In the genomic region with DNA sequence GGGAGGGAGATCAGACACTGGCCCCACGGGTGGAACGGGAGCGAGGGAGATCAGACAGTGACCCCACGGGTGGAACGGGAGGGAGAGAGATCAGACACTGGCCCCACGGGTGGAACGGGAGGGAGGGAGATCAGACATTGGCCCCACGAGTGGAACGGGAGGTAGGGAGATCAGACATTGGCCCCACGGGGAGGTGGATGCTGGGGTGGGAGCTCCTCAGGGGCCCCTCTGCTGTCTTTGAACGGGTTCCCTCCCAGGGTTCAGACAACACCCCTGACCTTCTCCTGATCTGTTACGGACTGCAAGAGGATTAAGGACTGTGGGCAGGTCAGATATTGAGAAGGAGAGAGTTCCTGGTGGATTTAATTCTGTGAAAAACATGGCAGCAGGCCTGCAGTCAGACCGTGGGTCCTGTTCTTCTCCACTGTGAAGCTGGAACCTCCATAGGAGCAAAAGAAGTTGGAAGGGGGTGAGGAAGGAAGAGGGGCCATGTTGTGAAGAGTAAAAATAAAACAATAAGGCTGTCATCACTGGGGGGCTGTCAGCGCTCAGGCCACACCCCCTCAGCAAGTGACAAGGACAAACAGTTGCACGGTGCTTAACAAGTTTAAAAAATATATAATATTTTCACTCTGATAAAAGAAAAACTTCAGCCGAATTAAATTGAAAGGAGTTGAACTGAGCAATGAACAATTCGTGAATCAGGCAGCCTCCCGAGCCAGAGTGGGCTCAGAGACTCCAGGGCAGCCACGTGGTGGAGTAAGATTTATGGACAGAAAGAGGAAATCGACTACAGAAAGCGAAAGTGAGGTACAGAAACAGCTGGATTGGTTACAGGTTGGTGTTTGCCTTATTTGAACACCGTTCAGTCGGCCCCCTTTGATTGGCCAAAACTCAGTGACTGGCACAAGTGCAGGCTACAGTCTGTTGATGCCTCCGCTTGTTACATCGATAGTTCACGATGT, we compare ENCODE assay signal across 8 cellular contexts.
DNase-seq lines count a peak whose midpoint lies in the region; ATAC-seq, FAIRE-seq and TF ChIP-seq lines count a peak whose summit lies in the region.

No MANE protein-coding gene starts in this region.

- H3K4me1 ChIP-seq in Loucy (ENCODE audit: insufficient read depth, low read length, poor library complexity, severe bottlenecking) (peaks cover 29% of the 10 kb centered on the region), keratinocyte (ENCODE audit: control insufficient read depth, extremely low read depth, insufficient read depth, low read length) (no peaks in the 10 kb centered on the region)

- H3K36me3 Mint-ChIP-seq in activated CD8-positive, alpha-beta memory T cell treated with anti-CD3 and anti-CD28 coated beads, Interleukin-2, amount 10 ng/mL, durations not matched to agents 7 days and 5 days: no peaks in the 10 kb centered on the region

- no peak for FAIRE-seq in keratinocyte (lab: Jason Lieb, UNC)

- H3K4me3 ChIP-seq in Loucy (ENCODE audit: low read length, poor library complexity, severe bottlenecking): peak overlapping the region; percentile 56
- H3K4me3 ChIP-seq in keratinocyte (ENCODE audit: control insufficient read depth in 2 of 3, extremely low read depth in 1 of 3, insufficient read depth in 2 of 3, low read depth in 1 of 3, low read length in 3 of 3): no peak overlapping the region

- H3K27ac Mint-ChIP-seq in activated CD8-positive, alpha-beta memory T cell treated with anti-CD3 and anti-CD28 coated beads, Interleukin-2, amount 10 ng/mL, durations not matched to agents 7 days and 5 days: peak overlapping the region; percentile 66

- H3K36me3 ChIP-seq in Loucy (ENCODE audit: insufficient read depth, low read length) (no peaks in the 10 kb centered on the region), keratinocyte (ENCODE audit: control insufficient read depth in 2 of 2, extremely low read depth in 1 of 2, insufficient read depth in 2 of 2, low read length in 2 of 2) (no peaks in the 10 kb centered on the region)

- TF ChIP-seq CTCF in Loucy (conservative IDR thresholded peaks at IDR 0.05; ENCODE audit: low read length) (no peak), keratinocyte (optimal IDR thresholded peaks at IDR 0.05 in 1 of 3, IDR thresholded peaks at IDR 0.05 in 1 of 3, conservative IDR thresholded peaks at IDR 0.05 in 1 of 3; ENCODE audit: extremely low read depth in 1 of 3, insufficient read depth in 2 of 3, low read length in 3 of 3) (no peak)

- CTCF ChIA-PET in activated CD8-positive, alpha-beta memory T cell treated with anti-CD3 and anti-CD28 coated beads, Interleukin-2, amount 10 ng/mL, durations not matched to agents 7 days and 5 days (lab: Charles Lee): interaction anchor here (0.8 to 1.8 kb wide), 8 partner anchors 9 to 405 kb away, joined by 3 to 10 read pairs (median 4); partner anchors contain the start of gene TNRC6C

- H3K27me3 ChIP-seq in Loucy (ENCODE audit: insufficient read depth, low read length, poor library complexity, severe bottlenecking) (no peaks in the 10 kb centered on the region), keratinocyte (ENCODE audit: control insufficient read depth, extremely low read depth, insufficient read depth, low read length) (peaks cover 7% of the 10 kb centered on the region)

- H3K79me2 ChIP-seq in Loucy (ENCODE audit: insufficient read depth, low read length) (no peaks in the 10 kb centered on the region), keratinocyte (ENCODE audit: control insufficient read depth, insufficient read depth, low read length) (no peaks in the 10 kb centered on the region)

- H3K9me1 ChIP-seq in keratinocyte (ENCODE audit: control insufficient read depth, extremely low read depth, insufficient read depth, low read length): no peaks in the 10 kb centered on the region

- H3K9me3 ChIP-seq in Loucy (ENCODE audit: insufficient read depth, low read depth, low read length) (no peaks in the 10 kb centered on the region), keratinocyte (ENCODE audit: control insufficient read depth, low read depth, low read length) (no peaks in the 10 kb centered on the region)

- H3K27me3 Mint-ChIP-seq in activated CD8-positive, alpha-beta memory T cell treated with anti-CD3 and anti-CD28 coated beads, Interleukin-2, amount 10 ng/mL, durations not matched to agents 7 days and 5 days: peaks cover 17% of the 10 kb centered on the region

- H3K9me2 ChIP-seq in Loucy (replicated peaks; ENCODE audit: low read depth, low read length): no peaks in the 10 kb centered on the region

- ATAC-seq in activated CD8-positive, alpha-beta memory T cell treated with anti-CD3 and anti-CD28 coated beads, Interleukin-2, amount 10 ng/mL, durations not matched to agents 7 days and 5 days: peak; percentile 98
- ATAC-seq in GM18861 (IDR thresholded peaks at IDR 0.05; ENCODE audit: unreplicated experiment): no peak
- no peak for ATAC-seq in GM18502 (IDR thresholded peaks at IDR 0.05; ENCODE audit: poor library complexity, unreplicated experiment)

- H3K4me1 Mint-ChIP-seq in activated CD8-positive, alpha-beta memory T cell treated with anti-CD3 and anti-CD28 coated beads, Interleukin-2, amount 10 ng/mL, durations not matched to agents 7 days and 5 days: peaks cover 25% of the 10 kb centered on the region

- H3F3A ChIP-seq in Loucy (ENCODE audit: low read depth): no peaks in the 10 kb centered on the region

- H4K20me1 ChIP-seq in Loucy (ENCODE audit: insufficient read depth, low read length, poor library complexity, severe bottlenecking): no peaks in the 10 kb centered on the region
- H4K20me1 ChIP-seq in keratinocyte (ENCODE audit: control insufficient read depth, extremely low read depth, insufficient read depth, low read length): no peaks in the 10 kb centered on the region

- DNase-seq in activated CD8-positive, alpha-beta memory T cell treated with anti-CD3 and anti-CD28 coated beads, Interleukin-2, amount 10 ng/mL, durations not matched to agents 7 days and 5 days: peak; percentile 84
- DNase-seq in keratinocyte (ENCODE audit: low read depth, low spot score) (no peak), NCI-H226 (no peak), UCSD-AML1 (lab: John Stamatoyannopoulos, UW; ENCODE audit: unreplicated experiment) (no peak)
- DNase-seq in stimulated activated CD8-positive, alpha-beta memory T cell treated with anti-CD3 and anti-CD28 coated beads, Interleukin-2, amount 100 ng/mL, for 48 hours (ENCODE audit: low read depth in 2 of 2): peak; percentile 14 to 36

- no peaks in the 10 kb centered on the region for H3K9me3 Mint-ChIP-seq in activated CD8-positive, alpha-beta memory T cell treated with anti-CD3 and anti-CD28 coated beads, Interleukin-2, amount 10 ng/mL, durations not matched to agents 7 days and 5 days (ENCODE audit: low read depth)

- H3K9ac ChIP-seq in Loucy (ENCODE audit: low read depth, low read length, poor library complexity, severe bottlenecking) (peak overlapping the region; percentile 66), keratinocyte (ENCODE audit: control insufficient read depth, extremely low read depth, insufficient read depth, low read length) (no peak overlapping the region)

- dilution Hi-C loops in keratinocyte (cut with MboI; ENCODE audit: extremely low pct_ligation_motif_present, low sequenced_read_pairs): no loop called here

- H3K4me2 ChIP-seq in Loucy (ENCODE audit: low read depth, low read length, poor library complexity, severe bottlenecking) (peak overlapping the region; percentile 71), keratinocyte (ENCODE audit: control insufficient read depth, extremely low read depth, insufficient read depth, low read depth, low read length) (peak overlapping the region; percentile 28)

- peak overlapping the region; percentile 41 for H3K4me3 Mint-ChIP-seq in activated CD8-positive, alpha-beta memory T cell treated with anti-CD3 and anti-CD28 coated beads, Interleukin-2, amount 10 ng/mL, durations not matched to agents 7 days and 5 days

- H3K27ac ChIP-seq in keratinocyte (ENCODE audit: control insufficient read depth, insufficient read depth, low read length): no peak overlapping the region

- H2AFZ ChIP-seq in Loucy (ENCODE audit: low read length) (peak overlapping the region; percentile 71), keratinocyte (ENCODE audit: control insufficient read depth, low read length) (no peak overlapping the region)

Comparison
In these comparisons a context has a peak if more than half of its experiments do, and no peak if none do; other contexts are left out.
1. DNase-seq: peak in activated CD8-positive, alpha-beta memory T cell treated with anti-CD3 and anti-CD28 coated beads, Interleukin-2, amount 10 ng/mL, durations not matched to agents 7 days and 5 days (single experiment) and stimulated activated CD8-positive, alpha-beta memory T cell treated with anti-CD3 and anti-CD28 coated beads, Interleukin-2, amount 100 ng/mL, for 48 hours (2 of 2); none in keratinocyte (single experiment), NCI-H226 (single experiment) and UCSD-AML1 (single experiment).